23 cellular contexts compared by ENCODE assay signal in genomic region chr6:102215425-102215824, GRCh38.
DNase-seq lines count a peak whose midpoint lies in the region; ATAC-seq lines count a peak whose summit lies in the region.
"Had no signal": no experiment of that assay in that cellular context is flagged by ENCODE, and none has a peak within 500 bp of the region (broad histone marks: within the 10 kb centered on the region; RNA-seq: fewer than 3 reads in every experiment).

No MANE protein-coding gene starts in this region.

- no peak for ATAC-seq in esophagus mucosa
- ATAC-seq: Right ventricle myocardium inferior had no signal

- H3K4me1 ChIP-seq in skeletal muscle tissue (ENCODE audit: control insufficient read depth in 3 of 3, insufficient read depth in 3 of 3, low read length in 3 of 3), result no peaks in the 10 kb centered on the region
- H3K4me1 ChIP-seq: BE2C, SJSA1 had no signal

- DNase-seq in NCI-H1417 (lab: John Stamatoyannopoulos, UW), result peak in 2 of 3 experiments; percentile 2 to 59
- DNase-seq in NCI-H1417 treated with DMSO at 0.1 percent for 48 hours (lab: John Stamatoyannopoulos, UW), result no peak
- peak; percentile 25 for DNase-seq in NCI-H2227 (lab: John Stamatoyannopoulos, UW; ENCODE audit: unreplicated experiment)
- DNase-seq in cerebellum (ENCODE audit: low spot score), result peak; percentile 30
- no peak for DNase-seq in amniotic stem cell (lab: John Stamatoyannopoulos, UW)
- no peak for DNase-seq in stimulated activated CD4-positive, alpha-beta T cell treated with anti-CD3 and anti-CD28 coated beads, Interleukin-12 subunit alpha, Interleukin-12 subunit beta, amount 100 ng/mL, for 4 hours
- DNase-seq: BE2C; CD8-positive, alpha-beta memory T cell; DMS153; DND-41; NCI-H1092 treated with DMSO at 0.1 percent for 48 hours; NCI-H146; NCI-H1930; NCI-H2107; NCI-H345; NCI-H510A treated with DMSO at 0.1 percent for 48 hours; NCI-H774; PC-9 had no signal

- H3K9me3 ChIP-seq in skeletal muscle tissue (ENCODE audit: control insufficient read depth in 3 of 3, low read length in 3 of 3), result no peaks in the 10 kb centered on the region
- H3K9me3 ChIP-seq: BE2C, SJSA1 had no signal

- peak overlapping the region in 1 of 3 donors; percentile 38 for H3K9ac ChIP-seq in skeletal muscle tissue (ENCODE audit: low read depth in 1 of 3, low read length in 3 of 3)

- no peaks in the 10 kb centered on the region for H3K36me3 ChIP-seq in skeletal muscle tissue (ENCODE audit: control insufficient read depth in 3 of 3, insufficient read depth in 3 of 3, low read length in 3 of 3)
- H3K36me3 ChIP-seq: BE2C, SJSA1 had no signal

- H3K27me3 ChIP-seq in skeletal muscle tissue (ENCODE audit: control insufficient read depth in 3 of 3, insufficient read depth in 3 of 3, low read length in 3 of 3), result no peaks in the 10 kb centered on the region
- H3K27me3 ChIP-seq: BE2C, SJSA1 had no signal

- peak overlapping the region in 2 of 3 donors; percentile 19 to 56 for H3K4me3 ChIP-seq in skeletal muscle tissue (ENCODE audit: low read length in 3 of 3)
- H3K4me3 ChIP-seq: PC-9, SJSA1 had no signal

- H3K27ac ChIP-seq in skeletal muscle tissue (ENCODE audit: low read depth, low read length), result peak overlapping the region; percentile 73
- H3K27ac ChIP-seq: 22Rv1, PC-9, SJSA1 had no signal

Comparison
In these comparisons a context has a peak if more than half of its experiments do, and no peak if none do; other contexts are left out.
1. DNase-seq: peak in NCI-H1417 (2 of 3), NCI-H2227 (single experiment) and cerebellum (single experiment); none in NCI-H1417 treated with DMSO at 0.1 percent for 48 hours (single experiment), amniotic stem cell (single experiment) and stimulated activated CD4-positive, alpha-beta T cell treated with anti-CD3 and anti-CD28 coated beads, Interleukin-12 subunit alpha, Interleukin-12 subunit beta, amount 100 ng/mL, for 4 hours (single experiment).